In genomic region chr15:58980351-58980939, GRCh38 we compare ENCODE assay signal across 8 cellular contexts. TPM values are rescaled to one million over a fixed set of nuclear protein-coding genes. Genes with fewer than 3 reads are reported as not detected.
DNase-seq lines count a peak whose midpoint lies in the region; ATAC-seq, FAIRE-seq and TF ChIP-seq lines count a peak whose summit lies in the region.

No MANE protein-coding gene starts in this region.

- dilution Hi-C loops in keratinocyte (cut with MboI; ENCODE audit: extremely low pct_ligation_motif_present, low sequenced_read_pairs) = no loop called here

- DNase-seq in activated CD8-positive, alpha-beta T cell treated with anti-CD3 and anti-CD28 coated beads for 36 hours = no peak
- no peak for DNase-seq in activated CD8-positive, alpha-beta T cell treated with anti-CD3 and anti-CD28 coated beads, Interleukin-2, amount 10 ng/mL, durations not matched to agents 7 days and 5 days
- DNase-seq in NCI-H2081 (lab: John Stamatoyannopoulos, UW) (peak; percentile 7 to 39), adipocyte (ENCODE audit: low read depth) (peak; percentile 79), keratinocyte (ENCODE audit: low read depth, low spot score) (no peak), posterior vena cava (ENCODE audit: low spot score) (no peak)

- CTCF ChIA-PET in activated CD8-positive, alpha-beta T cell treated with anti-CD3 and anti-CD28 coated beads for 36 hours (lab: Charles Lee) = interaction anchor here (0.6 to 2.2 kb wide), 33 partner anchors 10 to 553 kb away, joined by 3 to 10 read pairs (median 4); no protein-coding TSS in a partner anchor
- CTCF ChIA-PET in activated CD8-positive, alpha-beta T cell treated with anti-CD3 and anti-CD28 coated beads, Interleukin-2, amount 10 ng/mL, durations not matched to agents 7 days and 5 days (lab: Charles Lee) = interaction anchor here (0.7 to 3.3 kb wide), 33 partner anchors 9 to 552 kb away, joined by 3 to 26 read pairs (median 4); no protein-coding TSS in a partner anchor

- POLR2A ChIA-PET in activated CD8-positive, alpha-beta T cell treated with anti-CD3 and anti-CD28 coated beads for 36 hours (lab: Charles Lee) = interaction anchor here (0.7 to 1.1 kb wide), 2 partner anchors 129 to 533 kb away, joined by 3 read pairs; no protein-coding TSS in a partner anchor
- POLR2A ChIA-PET in activated CD8-positive, alpha-beta T cell treated with anti-CD3 and anti-CD28 coated beads, Interleukin-2, amount 10 ng/mL, durations not matched to agents 7 days and 5 days (lab: Charles Lee) = interaction anchor here (0.6 to 1.0 kb wide), 3 partner anchors 71 to 398 kb away, joined by 3 to 5 read pairs (median 4); no protein-coding TSS in a partner anchor

- ATAC-seq in activated CD8-positive, alpha-beta T cell treated with anti-CD3 and anti-CD28 coated beads for 36 hours = no peak
- no peak for ATAC-seq in activated CD8-positive, alpha-beta T cell treated with anti-CD3 and anti-CD28 coated beads, Interleukin-2, amount 10 ng/mL, durations not matched to agents 7 days and 5 days
- no peak for ATAC-seq in GM19328 (IDR thresholded peaks at IDR 0.05; ENCODE audit: unreplicated experiment)
- no peak for ATAC-seq in HG03457 (IDR thresholded peaks at IDR 0.05; ENCODE audit: unreplicated experiment)

- H3K4me1 Mint-ChIP-seq in activated CD8-positive, alpha-beta T cell treated with anti-CD3 and anti-CD28 coated beads for 36 hours (ENCODE audit: low read depth) = peaks cover 40% of the 10 kb centered on the region
- peaks cover 54% of the 10 kb centered on the region for H3K4me1 Mint-ChIP-seq in activated CD8-positive, alpha-beta T cell treated with anti-CD3 and anti-CD28 coated beads, Interleukin-2, amount 10 ng/mL, durations not matched to agents 7 days and 5 days (ENCODE audit: low read depth)

- no peak overlapping the region for H3K27ac ChIP-seq in keratinocyte (ENCODE audit: control insufficient read depth, insufficient read depth, low read length)

- no peaks in the 10 kb centered on the region for H3K9me3 Mint-ChIP-seq in activated CD8-positive, alpha-beta T cell treated with anti-CD3 and anti-CD28 coated beads for 36 hours
- no peaks in the 10 kb centered on the region for H3K9me3 Mint-ChIP-seq in activated CD8-positive, alpha-beta T cell treated with anti-CD3 and anti-CD28 coated beads, Interleukin-2, amount 10 ng/mL, durations not matched to agents 7 days and 5 days (ENCODE audit: insufficient read depth)

- no peaks in the 10 kb centered on the region for H3K9me1 ChIP-seq in keratinocyte (ENCODE audit: control insufficient read depth, extremely low read depth, insufficient read depth, low read length)

- no peaks in the 10 kb centered on the region for H3K79me2 ChIP-seq in keratinocyte (ENCODE audit: control insufficient read depth, insufficient read depth, low read length)

- H3K27me3 ChIP-seq in adipocyte (replicated peaks; ENCODE audit: control insufficient read depth, insufficient read depth, low read length) (no peaks in the 10 kb centered on the region), keratinocyte (ENCODE audit: control insufficient read depth, extremely low read depth, insufficient read depth, low read length) (no peaks in the 10 kb centered on the region)

- H2AFZ ChIP-seq in keratinocyte (ENCODE audit: control insufficient read depth, low read length) = no peak overlapping the region

- intact Hi-C loops in activated CD8-positive, alpha-beta T cell treated with anti-CD3 and anti-CD28 coated beads for 36 hours (cut with micrococcal nuclease) = loop anchor here (10.0 kb wide), 1 partner anchor 74 kb away; no protein-coding TSS in a partner anchor
- intact Hi-C loops in posterior vena cava (cut with DNase I) = loop anchor here in 1 of 2 donors (5.0 kb wide), 1 partner anchor 512 kb away; no protein-coding TSS in a partner anchor

- H3K4me2 ChIP-seq in keratinocyte (ENCODE audit: control insufficient read depth, extremely low read depth, insufficient read depth, low read depth, low read length) = no peak overlapping the region

- H3K36me3 ChIP-seq in adipocyte (ENCODE audit: control insufficient read depth, insufficient read depth, low read length, severe bottlenecking) (no peaks in the 10 kb centered on the region), keratinocyte (ENCODE audit: control insufficient read depth in 2 of 2, extremely low read depth in 1 of 2, insufficient read depth in 2 of 2, low read length in 2 of 2) (no peaks in the 10 kb centered on the region)

- H3K9me3 ChIP-seq in adipocyte (ENCODE audit: control insufficient read depth, low read length) = no peaks in the 10 kb centered on the region
- H3K9me3 ChIP-seq in keratinocyte (ENCODE audit: control insufficient read depth, low read depth, low read length) = no peaks in the 10 kb centered on the region

- H3K27ac Mint-ChIP-seq in activated CD8-positive, alpha-beta T cell treated with anti-CD3 and anti-CD28 coated beads for 36 hours = no peak overlapping the region
- H3K27ac Mint-ChIP-seq in activated CD8-positive, alpha-beta T cell treated with anti-CD3 and anti-CD28 coated beads, Interleukin-2, amount 10 ng/mL, durations not matched to agents 7 days and 5 days = no peak overlapping the region

- TF ChIP-seq CTCF in activated CD8-positive, alpha-beta T cell treated with anti-CD3 and anti-CD28 coated beads for 36 hours (IDR thresholded peaks at IDR 0.05) = peak; percentile 82
- peak in 2 of 3 experiments; percentile 14 to 18 for TF ChIP-seq CTCF in keratinocyte (optimal IDR thresholded peaks at IDR 0.05 in 1 of 3, IDR thresholded peaks at IDR 0.05 in 1 of 3, conservative IDR thresholded peaks at IDR 0.05 in 1 of 3; ENCODE audit: extremely low read depth in 1 of 3, insufficient read depth in 2 of 3, low read length in 3 of 3)

- no peak overlapping the region for H3K4me3 Mint-ChIP-seq in activated CD8-positive, alpha-beta T cell treated with anti-CD3 and anti-CD28 coated beads for 36 hours
- no peak overlapping the region for H3K4me3 Mint-ChIP-seq in activated CD8-positive, alpha-beta T cell treated with anti-CD3 and anti-CD28 coated beads, Interleukin-2, amount 10 ng/mL, durations not matched to agents 7 days and 5 days

- no peaks in the 10 kb centered on the region for H4K20me1 ChIP-seq in keratinocyte (ENCODE audit: control insufficient read depth, extremely low read depth, insufficient read depth, low read length)

- peaks cover 26% of the 10 kb centered on the region for H3K4me1 ChIP-seq in adipocyte (ENCODE audit: control insufficient read depth, insufficient read depth, low read length)
- H3K4me1 ChIP-seq in keratinocyte (ENCODE audit: control insufficient read depth, extremely low read depth, insufficient read depth, low read length) = peaks cover 11% of the 10 kb centered on the region

- H3K36me3 Mint-ChIP-seq in activated CD8-positive, alpha-beta T cell treated with anti-CD3 and anti-CD28 coated beads for 36 hours (ENCODE audit: low read depth) = no peaks in the 10 kb centered on the region
- H3K36me3 Mint-ChIP-seq in activated CD8-positive, alpha-beta T cell treated with anti-CD3 and anti-CD28 coated beads, Interleukin-2, amount 10 ng/mL, durations not matched to agents 7 days and 5 days (ENCODE audit: low read depth) = no peaks in the 10 kb centered on the region

- H3K4me3 ChIP-seq in adipocyte (ENCODE audit: low read length) (no peak overlapping the region), keratinocyte (ENCODE audit: control insufficient read depth in 2 of 3, extremely low read depth in 1 of 3, insufficient read depth in 2 of 3, low read depth in 1 of 3, low read length in 3 of 3) (no peak overlapping the region)

- peak; percentile 34 for FAIRE-seq in keratinocyte (lab: Jason Lieb, UNC)

- H3K27me3 Mint-ChIP-seq in activated CD8-positive, alpha-beta T cell treated with anti-CD3 and anti-CD28 coated beads for 36 hours = no peaks in the 10 kb centered on the region
- H3K27me3 Mint-ChIP-seq in activated CD8-positive, alpha-beta T cell treated with anti-CD3 and anti-CD28 coated beads, Interleukin-2, amount 10 ng/mL, durations not matched to agents 7 days and 5 days (ENCODE audit: low read depth) = peaks cover 4% of the 10 kb centered on the region

- H3K9ac ChIP-seq in adipocyte (ENCODE audit: low read length) = no peak overlapping the region
- no peak overlapping the region for H3K9ac ChIP-seq in keratinocyte (ENCODE audit: control insufficient read depth, extremely low read depth, insufficient read depth, low read length)

RNA-seq across cellular contexts. Expression of gene RNF111, which starts 7.0 kb away (rescaled TPM):
- 10 to 100 TPM; 28.5 to 30.5 TPM for total RNA-seq in activated CD8-positive, alpha-beta T cell treated with anti-CD3 and anti-CD28 coated beads for 36 hours
- total RNA-seq in activated CD8-positive, alpha-beta T cell treated with anti-CD3 and anti-CD28 coated beads, Interleukin-2, amount 10 ng/mL, durations not matched to agents 7 days and 5 days = 10 to 100 TPM; 36.7 to 38.9 TPM
- 20.4 to 31.2 TPM (median 27.4 TPM) in 3 replicates for polyA plus RNA-seq in keratinocyte
- polyA plus RNA-seq in keratinocyte (2011; ENCODE audit: low read depth) = 33.1 TPM
- polyA plus RNA-seq in keratinocyte (2011; cell fraction: cytosol; rRNA removed) = 8.4 and 16.9 TPM in 2 replicates
- 37.6 and 42.3 TPM in 2 replicates for polyA plus RNA-seq in keratinocyte (2011; cell fraction: nucleus; rRNA removed)
- 16.4 and 18.1 TPM in 2 replicates for polyA plus RNA-seq in keratinocyte (2012; ENCODE audit: low replicate concordance)
- 67.3 to 106 TPM (median 87.6 TPM) in 3 replicates for polyA minus RNA-seq in keratinocyte
- polyA minus RNA-seq in keratinocyte (2011; cell fraction: cytosol; rRNA and poly(A)+ RNA removed) = 22.6 TPM
- polyA minus RNA-seq in keratinocyte (2011; cell fraction: nucleus; rRNA and poly(A)+ RNA removed) = 64.7 and 95.1 TPM in 2 replicates
- total RNA-seq in posterior vena cava = 10 to 100 TPM; 24.9 to 30.4 TPM

RNA-seq across cellular contexts. Expression of gene SLTM, which starts 47.0 kb away (rescaled TPM):
- total RNA-seq in activated CD8-positive, alpha-beta T cell treated with anti-CD3 and anti-CD28 coated beads for 36 hours = 10 to 100 TPM; 79.8 to 89.9 TPM
- 100 to 1,000 TPM; 120 to 122 TPM for total RNA-seq in activated CD8-positive, alpha-beta T cell treated with anti-CD3 and anti-CD28 coated beads, Interleukin-2, amount 10 ng/mL, durations not matched to agents 7 days and 5 days
- polyA plus RNA-seq in keratinocyte = 28.7 to 58.9 TPM (median 31.3 TPM) in 3 replicates
- polyA plus RNA-seq in keratinocyte (2011; ENCODE audit: low read depth) = 426 TPM
- polyA plus RNA-seq in keratinocyte (2011; cell fraction: cytosol; rRNA removed) = 25.1 and 32.8 TPM in 2 replicates
- 95.5 and 128 TPM in 2 replicates for polyA plus RNA-seq in keratinocyte (2011; cell fraction: nucleus; rRNA removed)
- polyA plus RNA-seq in keratinocyte (2012; ENCODE audit: low replicate concordance) = 63.6 and 64.6 TPM in 2 replicates
- 11.1 to 59.3 TPM (median 48.7 TPM) in 3 replicates for polyA minus RNA-seq in keratinocyte
- polyA minus RNA-seq in keratinocyte (2011; cell fraction: cytosol; rRNA and poly(A)+ RNA removed) = 11.1 TPM
- 41.8 and 60.1 TPM in 2 replicates for polyA minus RNA-seq in keratinocyte (2011; cell fraction: nucleus; rRNA and poly(A)+ RNA removed)
- 10 to 100 TPM; 71.1 to 71.6 TPM for total RNA-seq in posterior vena cava

Comparison
In these comparisons a context has a peak if more than half of its experiments do, and no peak if none do; other contexts are left out.
1. DNase-seq: peak in NCI-H2081 (2 of 2) and adipocyte (single experiment); none in activated CD8-positive, alpha-beta T cell treated with anti-CD3 and anti-CD28 coated beads for 36 hours (single experiment), activated CD8-positive, alpha-beta T cell treated with anti-CD3 and anti-CD28 coated beads, Interleukin-2, amount 10 ng/mL, durations not matched to agents 7 days and 5 days (single experiment), keratinocyte (single experiment) and posterior vena cava (single experiment).